ENCODE assay signal across 19 cellular contexts in the genomic region with DNA sequence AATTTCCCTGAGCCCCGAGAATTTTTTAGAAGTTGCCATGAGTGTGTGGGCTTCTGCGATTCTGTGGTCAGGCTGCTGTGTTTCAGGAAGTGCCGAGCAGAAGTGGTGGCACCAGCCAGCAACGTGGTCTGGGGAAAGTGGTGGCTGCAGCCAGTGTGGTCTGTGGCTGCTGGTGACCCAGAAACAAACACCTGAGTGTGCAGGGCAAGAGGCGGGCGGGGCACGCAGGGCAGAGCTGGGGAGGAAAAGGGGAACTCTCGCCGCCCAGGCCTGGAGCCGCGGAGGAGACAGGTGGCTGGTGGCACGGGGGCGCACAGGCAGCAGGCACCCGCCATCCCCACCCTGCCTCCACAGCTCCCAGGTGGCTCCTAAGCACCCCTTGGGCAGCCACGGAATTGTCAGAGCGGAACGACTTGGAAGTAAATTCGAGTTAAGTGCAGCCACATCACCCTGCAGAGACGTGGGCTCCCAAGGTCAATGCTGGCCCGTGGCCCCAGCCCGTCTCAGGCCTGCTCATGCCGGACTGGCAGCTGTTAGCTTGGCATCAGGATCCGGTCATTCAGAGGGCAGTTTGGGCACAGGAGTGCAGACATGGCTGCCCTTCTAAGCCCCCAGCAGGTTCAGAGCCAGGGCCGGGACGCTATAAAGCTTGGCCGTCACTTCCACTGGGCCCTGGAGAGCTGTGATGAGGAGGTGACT. TPM values are rescaled to one million over a fixed set of nuclear protein-coding genes. Genes with fewer than 3 reads are reported as not detected.
A peak's percentile ranks its signal among the peaks of the same experiment; 100 is the strongest.
DNase-seq lines count a peak whose midpoint lies in the region; ATAC-seq and TF ChIP-seq lines count a peak whose summit lies in the region.
"Had no signal": no experiment of that assay in that cellular context is flagged by ENCODE, and none has a peak within 500 bp of the region (broad histone marks: within the 10 kb centered on the region; RNA-seq: fewer than 3 reads in every experiment).

No MANE protein-coding gene starts in this region.

- H3K4me3 ChIP-seq in NB4 (ENCODE audit: low read depth, low read length) (no peak overlapping the region), left ventricle myocardium inferior (no peak overlapping the region)
- H3K4me3 ChIP-seq: Peyer's patch had no signal

- peaks cover 0 to 8% of the 10 kb centered on the region in 2 donors for H3K4me1 Mint-ChIP-seq in stimulated activated naive B cell treated with anti-CD40 and anti-IgM and Interleukin-4, amounts not matched to agents 10 μg/mL and 1 μg/mL and 100 μg/mL, for 72 hours
- H3K4me1 Mint-ChIP-seq in activated CD4-positive, alpha-beta T cell treated with anti-CD3 and anti-CD28 coated beads, Interleukin-2, amount 10 ng/mL, durations not matched to agents 7 days and 5 days, result no peaks in the 10 kb centered on the region
- no peaks in the 10 kb centered on the region for H3K4me1 Mint-ChIP-seq in activated T-cell treated with anti-CD3 and anti-CD28 coated beads, Interleukin-2, amount 50 U/mL, for 4 hours (ENCODE audit: low read depth)
- no peaks in the 10 kb centered on the region for H3K4me1 Mint-ChIP-seq in activated T-helper 2 cell treated with anti-CD3 and anti-CD28 coated beads, Interferon-gamma antibody, Interleukin-2, Interleukin-4, amounts not matched to agents 10 μg/mL and 5 μg/mL and 100 μg/mL, durations not matched to agents 14 hours and 24 hours and 36 hours (ENCODE audit: low read depth)

- intact Hi-C loops in left ventricle myocardium inferior (cut with micrococcal nuclease), result no loop called here
- intact Hi-C loops in activated T-helper 2 cell treated with anti-CD3 and anti-CD28 coated beads, Interferon-gamma antibody, Interleukin-2, Interleukin-4, amounts not matched to agents 10 μg/mL and 5 μg/mL and 100 μg/mL, durations not matched to agents 14 hours and 24 hours and 36 hours (cut with micrococcal nuclease), result no loop called here

- H3K9me3 ChIP-seq in left ventricle myocardium inferior (replicated peaks), result no peaks in the 10 kb centered on the region
- H3K9me3 ChIP-seq: Peyer's patch had no signal

- H3K4me3 Mint-ChIP-seq in stimulated activated naive B cell treated with anti-CD40 and anti-IgM and Interleukin-4, amounts not matched to agents 10 μg/mL and 1 μg/mL and 100 μg/mL, for 72 hours, result no peak overlapping the region
- H3K4me3 Mint-ChIP-seq in activated CD4-positive, alpha-beta T cell treated with anti-CD3 and anti-CD28 coated beads, Interleukin-2, amount 10 ng/mL, durations not matched to agents 7 days and 5 days, result no peak overlapping the region
- no peak overlapping the region for H3K4me3 Mint-ChIP-seq in activated T-cell treated with anti-CD3 and anti-CD28 coated beads, Interleukin-2, amount 50 U/mL, for 4 hours
- no peak overlapping the region for H3K4me3 Mint-ChIP-seq in activated T-helper 2 cell treated with anti-CD3 and anti-CD28 coated beads, Interferon-gamma antibody, Interleukin-2, Interleukin-4, amounts not matched to agents 10 μg/mL and 5 μg/mL and 100 μg/mL, durations not matched to agents 14 hours and 24 hours and 36 hours (ENCODE audit: low read depth)

- POLR2A ChIA-PET in activated CD4-positive, alpha-beta T cell treated with anti-CD3 and anti-CD28 coated beads, Interleukin-2, amount 10 ng/mL, durations not matched to agents 7 days and 5 days (lab: Charles Lee), result no interaction called here

- no peaks in the 10 kb centered on the region for H3K36me3 ChIP-seq in left ventricle myocardium inferior
- H3K36me3 ChIP-seq: Peyer's patch had no signal

- H3K4me1 ChIP-seq in left ventricle myocardium inferior, result peaks cover 63% of the 10 kb centered on the region
- H3K4me1 ChIP-seq: Peyer's patch had no signal

- CTCF ChIA-PET in activated CD4-positive, alpha-beta T cell treated with anti-CD3 and anti-CD28 coated beads, Interleukin-2, amount 10 ng/mL, durations not matched to agents 7 days and 5 days (lab: Charles Lee), result no interaction called here

- TF ChIP-seq POLR2A in NB4 (IDR thresholded peaks at IDR 0.05; ENCODE audit: extremely low read depth, insufficient read length), result no peak

- TF ChIP-seq CTCF in NB4 (IDR thresholded peaks at IDR 0.05; ENCODE audit: low read depth, low read length) (no peak), left ventricle myocardium inferior (IDR thresholded peaks at IDR 0.05; ENCODE audit: borderline replicate concordance) (no peak)

- peaks cover 12% of the 10 kb centered on the region for H3K27me3 ChIP-seq in left ventricle myocardium inferior (ENCODE audit: low read depth)
- H3K27me3 ChIP-seq: Peyer's patch had no signal

- ATAC-seq in stimulated activated naive B cell treated with anti-CD40 and anti-IgM and Interleukin-4, amounts not matched to agents 10 μg/mL and 1 μg/mL and 100 μg/mL, for 72 hours (replicated peaks), result peak; percentile 58 to 66
- ATAC-seq in activated T-cell treated with anti-CD3 and anti-CD28 coated beads, Interleukin-2, amount 50 U/mL, for 4 hours, result no peak

- no peak overlapping the region for H3K27ac Mint-ChIP-seq in stimulated activated naive B cell treated with anti-CD40 and anti-IgM and Interleukin-4, amounts not matched to agents 10 μg/mL and 1 μg/mL and 100 μg/mL, for 72 hours
- H3K27ac Mint-ChIP-seq in activated CD4-positive, alpha-beta T cell treated with anti-CD3 and anti-CD28 coated beads, Interleukin-2, amount 10 ng/mL, durations not matched to agents 7 days and 5 days, result no peak overlapping the region
- no peak overlapping the region for H3K27ac Mint-ChIP-seq in activated T-helper 2 cell treated with anti-CD3 and anti-CD28 coated beads, Interferon-gamma antibody, Interleukin-2, Interleukin-4, amounts not matched to agents 10 μg/mL and 5 μg/mL and 100 μg/mL, durations not matched to agents 14 hours and 24 hours and 36 hours

- DNase-seq in GDM1 (lab: John Stamatoyannopoulos, UW) (peak; percentile 74), NB4 (ENCODE audit: low read depth) (peak; percentile 17), left ventricle myocardium inferior (no peak)
- no peak for DNase-seq in stimulated activated naive B cell treated with anti-CD40 and anti-IgM and Interleukin-4, amounts not matched to agents 10 μg/mL and 1 μg/mL and 100 μg/mL, for 72 hours
- DNase-seq in activated CD4-positive, alpha-beta T cell treated with anti-CD3 and anti-CD28 coated beads, Interleukin-2, amount 10 ng/mL, durations not matched to agents 7 days and 5 days, result no peak
- no peak for DNase-seq in activated T-cell treated with anti-CD3 and anti-CD28 coated beads, Interleukin-2, amount 50 U/mL, for 4 hours
- DNase-seq in activated T-helper 2 cell treated with anti-CD3 and anti-CD28 coated beads, Interferon-gamma antibody, Interleukin-2, Interleukin-4, amounts not matched to agents 10 μg/mL and 5 μg/mL and 100 μg/mL, durations not matched to agents 14 hours and 24 hours and 36 hours (ENCODE audit: low spot score), result no peak
- DNase-seq: C1 segment of cervical spinal cord, HCEC 1CT, IMR-90, NCI-H1048, NCI-H146, NCI-H2107, NCI-H446 treated with DMSO at 0.1 percent for 48 hours, NCI-H774, Peyer's patch, SIG-M5 had no signal

- no peaks in the 10 kb centered on the region for H3K9me3 Mint-ChIP-seq in stimulated activated naive B cell treated with anti-CD40 and anti-IgM and Interleukin-4, amounts not matched to agents 10 μg/mL and 1 μg/mL and 100 μg/mL, for 72 hours
- no peaks in the 10 kb centered on the region for H3K9me3 Mint-ChIP-seq in activated CD4-positive, alpha-beta T cell treated with anti-CD3 and anti-CD28 coated beads, Interleukin-2, amount 10 ng/mL, durations not matched to agents 7 days and 5 days
- H3K9me3 Mint-ChIP-seq in activated T-cell treated with anti-CD3 and anti-CD28 coated beads, Interleukin-2, amount 50 U/mL, for 4 hours, result no peaks in the 10 kb centered on the region
- H3K9me3 Mint-ChIP-seq in activated T-helper 2 cell treated with anti-CD3 and anti-CD28 coated beads, Interferon-gamma antibody, Interleukin-2, Interleukin-4, amounts not matched to agents 10 μg/mL and 5 μg/mL and 100 μg/mL, durations not matched to agents 14 hours and 24 hours and 36 hours, result no peaks in the 10 kb centered on the region

- peak overlapping the region; percentile 61 for H3K27ac ChIP-seq in left ventricle myocardium inferior (replicated peaks)
- H3K27ac ChIP-seq: Peyer's patch had no signal

- H3K27me3 Mint-ChIP-seq in stimulated activated naive B cell treated with anti-CD40 and anti-IgM and Interleukin-4, amounts not matched to agents 10 μg/mL and 1 μg/mL and 100 μg/mL, for 72 hours, result peaks cover 20 to 29% of the 10 kb centered on the region in 2 donors
- peaks cover 3% of the 10 kb centered on the region for H3K27me3 Mint-ChIP-seq in activated CD4-positive, alpha-beta T cell treated with anti-CD3 and anti-CD28 coated beads, Interleukin-2, amount 10 ng/mL, durations not matched to agents 7 days and 5 days
- peaks cover 9% of the 10 kb centered on the region for H3K27me3 Mint-ChIP-seq in activated T-cell treated with anti-CD3 and anti-CD28 coated beads, Interleukin-2, amount 50 U/mL, for 4 hours (ENCODE audit: low read depth)
- H3K27me3 Mint-ChIP-seq in activated T-helper 2 cell treated with anti-CD3 and anti-CD28 coated beads, Interferon-gamma antibody, Interleukin-2, Interleukin-4, amounts not matched to agents 10 μg/mL and 5 μg/mL and 100 μg/mL, durations not matched to agents 14 hours and 24 hours and 36 hours (ENCODE audit: low read depth), result no peaks in the 10 kb centered on the region

- no peaks in the 10 kb centered on the region for H3K36me3 Mint-ChIP-seq in stimulated activated naive B cell treated with anti-CD40 and anti-IgM and Interleukin-4, amounts not matched to agents 10 μg/mL and 1 μg/mL and 100 μg/mL, for 72 hours
- no peaks in the 10 kb centered on the region for H3K36me3 Mint-ChIP-seq in activated CD4-positive, alpha-beta T cell treated with anti-CD3 and anti-CD28 coated beads, Interleukin-2, amount 10 ng/mL, durations not matched to agents 7 days and 5 days (ENCODE audit: low read depth)
- H3K36me3 Mint-ChIP-seq in activated T-cell treated with anti-CD3 and anti-CD28 coated beads, Interleukin-2, amount 50 U/mL, for 4 hours (ENCODE audit: insufficient read depth), result no peaks in the 10 kb centered on the region
- no peaks in the 10 kb centered on the region for H3K36me3 Mint-ChIP-seq in activated T-helper 2 cell treated with anti-CD3 and anti-CD28 coated beads, Interferon-gamma antibody, Interleukin-2, Interleukin-4, amounts not matched to agents 10 μg/mL and 5 μg/mL and 100 μg/mL, durations not matched to agents 14 hours and 24 hours and 36 hours (ENCODE audit: low read depth)

RNA-seq across cellular contexts. Expression of a gene that starts 25.1 kb away (rescaled TPM):
- 16.6 TPM for total RNA-seq in left ventricle myocardium inferior
- total RNA-seq in activated CD4-positive, alpha-beta T cell treated with anti-CD3 and anti-CD28 coated beads, Interleukin-2, amount 10 ng/mL, durations not matched to agents 7 days and 5 days, result 1 to 10 TPM; 1.1 to 2.3 TPM
- total RNA-seq in activated T-cell treated with anti-CD3 and anti-CD28 coated beads, Interleukin-2, amount 50 U/mL, for 4 hours, result under 1 TPM in 2 of 3 donors, not detected in 1; 0.05 to 0.22 TPM
- not detected in 2 replicates for total RNA-seq in activated T-helper 2 cell treated with anti-CD3 and anti-CD28 coated beads, Interferon-gamma antibody, Interleukin-2, Interleukin-4, amounts not matched to agents 10 μg/mL and 5 μg/mL and 100 μg/mL, durations not matched to agents 14 hours and 24 hours and 36 hours
- total RNA-seq: HT-29, IMR-90, LHCN-M2 had no signal

Comparison
In these comparisons a context has a peak if more than half of its experiments do, and no peak if none do; other contexts are left out.
1. DNase-seq: peak in GDM1 (single experiment) and NB4 (single experiment); none in left ventricle myocardium inferior (single experiment), stimulated activated naive B cell treated with anti-CD40 and anti-IgM and Interleukin-4, amounts not matched to agents 10 μg/mL and 1 μg/mL and 100 μg/mL, for 72 hours (single experiment), activated CD4-positive, alpha-beta T cell treated with anti-CD3 and anti-CD28 coated beads, Interleukin-2, amount 10 ng/mL, durations not matched to agents 7 days and 5 days (single experiment), activated T-cell treated with anti-CD3 and anti-CD28 coated beads, Interleukin-2, amount 50 U/mL, for 4 hours (single experiment) and activated T-helper 2 cell treated with anti-CD3 and anti-CD28 coated beads, Interferon-gamma antibody, Interleukin-2, Interleukin-4, amounts not matched to agents 10 μg/mL and 5 μg/mL and 100 μg/mL, durations not matched to agents 14 hours and 24 hours and 36 hours (single experiment).
2. ATAC-seq: peak in stimulated activated naive B cell treated with anti-CD40 and anti-IgM and Interleukin-4, amounts not matched to agents 10 μg/mL and 1 μg/mL and 100 μg/mL, for 72 hours (2 of 2); none in activated T-cell treated with anti-CD3 and anti-CD28 coated beads, Interleukin-2, amount 50 U/mL, for 4 hours (0 of 2).